Comparison of ENCODE assay signal across 12 cellular contexts in the genomic region with DNA sequence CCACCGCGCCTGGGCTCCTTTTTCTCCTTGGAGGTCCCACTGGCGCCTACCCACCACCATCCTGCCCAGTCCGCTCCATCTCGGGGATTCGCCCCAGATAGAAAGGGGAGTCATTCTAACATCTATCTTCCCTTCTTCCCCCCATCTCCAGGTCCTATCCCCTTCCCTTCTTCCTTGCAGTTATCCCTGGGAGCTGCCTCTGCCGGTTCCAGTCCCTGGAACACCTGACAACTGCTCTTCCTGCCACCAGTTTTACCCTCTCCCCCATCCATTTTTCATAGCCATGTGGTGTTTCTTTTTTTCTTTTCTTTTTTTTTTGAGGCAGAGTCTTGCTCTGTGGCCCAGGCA. TPM values are rescaled to one million over a fixed set of nuclear protein-coding genes. Genes with fewer than 3 reads are reported as not detected.
DNase-seq lines count a peak whose midpoint lies in the region; ATAC-seq, FAIRE-seq and TF ChIP-seq lines count a peak whose summit lies in the region.
"Had no signal": no experiment of that assay in that cellular context is flagged by ENCODE, and none has a peak within 500 bp of the region (broad histone marks: within the 10 kb centered on the region; RNA-seq: fewer than 3 reads in every experiment).

No MANE protein-coding gene starts in this region.

- TF ChIP-seq EP300 in K562 (IDR thresholded peaks at IDR 0.05; ENCODE audit: low read length), result no peak

- peaks cover 13% of the 10 kb centered on the region; the same call in 1 of the 2 replicates for H4K20me1 ChIP-seq in K562 (replicated peaks; ENCODE audit: control insufficient read depth, insufficient read depth, low read length)

- H3K9me3 Mint-ChIP-seq in activated T-cell treated with anti-CD3 and anti-CD28 coated beads, Interleukin-2, amount 50 U/mL, for 72 hours, result no peaks in the 10 kb centered on the region

- H3K27ac ChIP-seq in K562 (ENCODE audit: extremely low read depth, low read depth, low read length) (no peak overlapping the region), mesodermal cell (ENCODE audit: low read depth, low read length, severe bottlenecking) (no peak overlapping the region), tibial artery (peak overlapping the region; percentile 98 to 99)
- H3K27ac ChIP-seq: BLaER1, KMS-11 had no signal

- peak overlapping the region; percentile 84 for H2AFZ ChIP-seq in K562 (ENCODE audit: low read depth, low read length)

- intact Hi-C loops in K562 (cut with micrococcal nuclease), result loop anchor here (2.0 kb wide), 1 partner anchor 73 kb away; no protein-coding TSS in a partner anchor
- intact Hi-C loops in tibial artery (cut with DNase I; ENCODE audit: low total_unique reads), result loop anchor here (5.0 kb wide), 1 partner anchor 44 kb away; no protein-coding TSS in a partner anchor

- peak overlapping the region; percentile 6 to 12; a peak in 1 of 4 replicates for H3K9ac ChIP-seq in K562 (ENCODE audit: insufficient read depth in 1 of 2, low read depth in 2 of 2, low read length in 2 of 2)
- H3K9ac ChIP-seq: BLaER1, KMS-11 had no signal

- TF ChIP-seq RAD21 in K562 (CRISPR knock-in tag; conservative IDR thresholded peaks at IDR 0.05 in 1 of 2, IDR thresholded peaks at IDR 0.05 in 1 of 2), result no peak

- H3K36me3 ChIP-seq in K562 (ENCODE audit: control insufficient read depth, insufficient read depth, low read length), result no peaks in the 10 kb centered on the region
- H3K36me3 ChIP-seq in mesodermal cell (ENCODE audit: control insufficient read depth, insufficient read depth, low read length), result no peaks in the 10 kb centered on the region
- no peaks in the 10 kb centered on the region for H3K36me3 ChIP-seq in tibial artery
- H3K36me3 ChIP-seq: BLaER1 had no signal

- no TSS peak for BruUV-seq in K562 (replicated peaks; lab: Mats Ljungman, UMichigan)

- no peak for DNase-seq in activated T-cell treated with anti-CD3 and anti-CD28 coated beads, Interleukin-2, amount 50 U/mL, for 72 hours
- no peak for DNase-seq in activated T-cell treated with anti-CD3 and anti-CD28 coated beads, Interleukin-2, amount 50 U/mL, for 48 hours
- DNase-seq in K562 (ENCODE audit: extremely low read depth in 1 of 4, low spot score in 3 of 4) (no peak), tibial artery (no peak), dedifferentiated amniotic fluid mesenchymal stem cell (ENCODE audit: extremely low spot score) (no peak), DMS153 (lab: John Stamatoyannopoulos, UW) (no peak)

- peak overlapping the region; percentile 58 to 79 for H3K4me3 Mint-ChIP-seq in activated T-cell treated with anti-CD3 and anti-CD28 coated beads, Interleukin-2, amount 50 U/mL, for 72 hours

- H3K9me3 ChIP-seq in K562 (replicated peaks; ENCODE audit: control insufficient read depth, insufficient read depth, low read depth, low read length) (no peaks in the 10 kb centered on the region), mesodermal cell (ENCODE audit: control insufficient read depth, low read length) (no peaks in the 10 kb centered on the region), tibial artery (no peaks in the 10 kb centered on the region)
- H3K9me3 ChIP-seq: BLaER1 had no signal

- no peaks in the 10 kb centered on the region for H3K9me1 ChIP-seq in K562 (ENCODE audit: control insufficient read depth, insufficient read depth, low read length)

- FAIRE-seq in K562 (lab: Jason Lieb, UNC), result no peak
- FAIRE-seq: colon had no signal

- TF ChIP-seq CTCF in K562 (IDR thresholded peaks at IDR 0.05 in 2 of 3, conservative IDR thresholded peaks at IDR 0.05 in 1 of 3; ENCODE audit: insufficient read depth in 2 of 3, low read depth in 1 of 3, low read length in 3 of 3) (no peak; a peak in 1 of 6 replicates), tibial artery (IDR thresholded peaks at IDR 0.05) (no peak)

- TF ChIP-seq POLR2A in K562 (conservative IDR thresholded peaks at IDR 0.05), result no peak

- POLR2A ChIA-PET in K562 (lab: Yijun Ruan, JAX), result interaction anchor here (0.6 to 1.8 kb wide), 8 partner anchors 11 to 358 kb away, joined by 3 to 11 read pairs (median 4); no protein-coding TSS in a partner anchor

- H3K27me3 Mint-ChIP-seq in activated T-cell treated with anti-CD3 and anti-CD28 coated beads, Interleukin-2, amount 50 U/mL, for 72 hours (ENCODE audit: low read depth), result peaks cover 57% of the 10 kb centered on the region

- ATAC-seq in activated T-cell treated with anti-CD3 and anti-CD28 coated beads, Interleukin-2, amount 50 U/mL, for 72 hours (replicated peaks in 1 of 2), result no peak
- ATAC-seq in K562, result peak; percentile 5
- no peak for ATAC-seq in HG02938 (IDR thresholded peaks at IDR 0.05; ENCODE audit: unreplicated experiment)

- in situ Hi-C loops in K562 (cut with MboI), result no loop called here

- no peaks in the 10 kb centered on the region for H3K36me3 Mint-ChIP-seq in activated T-cell treated with anti-CD3 and anti-CD28 coated beads, Interleukin-2, amount 50 U/mL, for 72 hours (ENCODE audit: insufficient read depth in 2 of 2)

- CTCF ChIA-PET in K562 (lab: Yijun Ruan, JAX; ENCODE audit: low intra/inter-chr PET ratio), result interaction anchor here (0.6 to 1.7 kb wide), 3 partner anchors 30 to 72 kb away, joined by 3 to 8 read pairs (median 7); no protein-coding TSS in a partner anchor

- WGBS in K562 (ENCODE audit: insufficient coverage, low coverage, missing lambda C conversion rate), result 3% methylated on average over 6 of the region's 7 CpGs
- WGBS in mesodermal cell (ENCODE audit: insufficient coverage in 2 of 2), 2 experiments, result 11 to 20% methylated on average over 4 of the region's 7 CpGs

- peaks cover 12 to 43% of the 10 kb centered on the region in 2 experiments for H3K27me3 ChIP-seq in K562 (ENCODE audit: control insufficient read depth in 2 of 2, insufficient read depth in 2 of 2, low read length in 2 of 2)
- H3K27me3 ChIP-seq in tibial artery, result no peaks in the 10 kb centered on the region

- no peaks in the 10 kb centered on the region for H3K79me2 ChIP-seq in K562 (ENCODE audit: control insufficient read depth, insufficient read depth, low read length)

- H3K4me2 ChIP-seq in K562 (ENCODE audit: insufficient read depth, low read length), result peak overlapping the region; percentile 77

- no peak overlapping the region for H3K27ac Mint-ChIP-seq in activated T-cell treated with anti-CD3 and anti-CD28 coated beads, Interleukin-2, amount 50 U/mL, for 72 hours

- peaks cover 15% of the 10 kb centered on the region for H3K4me1 Mint-ChIP-seq in activated T-cell treated with anti-CD3 and anti-CD28 coated beads, Interleukin-2, amount 50 U/mL, for 72 hours (ENCODE audit: low read depth)

- H3K4me1 ChIP-seq in K562 (replicated peaks in 1 of 2; ENCODE audit: control insufficient read depth in 2 of 2, insufficient read depth in 2 of 2, low read length in 2 of 2), result peaks cover 26 to 33% of the 10 kb centered on the region in 2 experiments; a peak in 4 of 5 replicates
- H3K4me1 ChIP-seq in mesodermal cell (ENCODE audit: control insufficient read depth, insufficient read depth, low read length, poor library complexity, severe bottlenecking), result peaks cover 28% of the 10 kb centered on the region
- H3K4me1 ChIP-seq in tibial artery, result peaks cover 22 to 54% (median 42%) of the 10 kb centered on the region in 4 donors

- H3K4me3 ChIP-seq in K562 (peak overlapping the region; percentile 24; the same call in 1 of the 2 replicates), mesodermal cell (ENCODE audit: extremely low read depth, insufficient read depth, low read length, poor library complexity, severe bottlenecking) (peak overlapping the region; percentile 29), tibial artery (peak overlapping the region; percentile 47 to 58)

RNA-seq across cellular contexts. Expression of a gene that starts 12.0 kb away (rescaled TPM):
- under 1 TPM; 0.49 to 0.82 TPM for total RNA-seq in activated T-cell treated with anti-CD3 and anti-CD28 coated beads, Interleukin-2, amount 50 U/mL, for 72 hours
- 0.44 TPM in 1 of 2 replicates, not detected in the other for total RNA-seq in K562 (2011; cell fraction: chromatin; rRNA removed; ENCODE audit: low replicate concordance)
- total RNA-seq in K562 (2011; cell fraction: nucleolus; rRNA removed), result 0.13 and 0.17 TPM in 2 replicates
- total RNA-seq in K562 (2011; cell fraction: nucleoplasm; rRNA removed), result not detected in 2 replicates
- total RNA-seq in K562 (2014; rRNA removed) (0.04 TPM in 1 of 2 replicates, not detected in the other), K562 (2014; rRNA removed; fragmentation: Illumina TruSeq; extraction: Trizol) (not detected in 2 replicates), K562 (2015; rRNA removed; fragmentation: Illumina TruSeq; extraction: Trizol) (0.08 TPM in 1 of 2 replicates, not detected in the other), K562 (2021) (0.54 and 0.60 TPM in 2 replicates)
- polyA plus RNA-seq in K562 (2011; rRNA removed) (0.11 TPM in 1 of 2 replicates, not detected in the other), K562 (2014; fragmentation: Illumina TruSeq; extraction: Trizol) (not detected in 2 replicates), K562 (2014; fragmentation: Nextera tagmentation; extraction: Ambion mirVana) (not detected), K562 (2014; rRNA removed) (0.11 TPM in 1 of 2 replicates, not detected in the other)
- not detected in 2 replicates for polyA plus RNA-seq in K562 (2011; cell fraction: cytosol; rRNA removed)
- polyA plus RNA-seq in K562 (2011; cell fraction: nucleus; rRNA removed), result 0.31 and 0.36 TPM in 2 replicates
- polyA plus RNA-seq in K562 (2012), result 0.37 TPM in 1 of 2 replicates, not detected in the other
- not detected in 2 replicates for polyA minus RNA-seq in K562 (2011; rRNA and poly(A)+ RNA removed)
- polyA minus RNA-seq in K562 (2011; cell fraction: cytosol; rRNA and poly(A)+ RNA removed), result not detected in 2 replicates
- polyA minus RNA-seq in K562 (2011; cell fraction: nucleus; rRNA and poly(A)+ RNA removed), result not detected in 2 replicates
- 7.2 TPM for polyA plus RNA-seq in mesodermal cell (2013, experiment 1 of 2)
- 4.3 TPM for polyA plus RNA-seq in mesodermal cell (2013, experiment 2 of 2)
- total RNA-seq: OCI-LY7 had no signal

RNA-seq across cellular contexts. Expression of a gene that starts 48.3 kb away (rescaled TPM):
- total RNA-seq in activated T-cell treated with anti-CD3 and anti-CD28 coated beads, Interleukin-2, amount 50 U/mL, for 72 hours, result 1 to 10 TPM; 1.0 to 2.3 TPM
- 0.42 and 2.8 TPM in 2 replicates for total RNA-seq in K562 (2011; cell fraction: chromatin; rRNA removed; ENCODE audit: low replicate concordance)
- 1.2 and 2.5 TPM in 2 replicates for total RNA-seq in K562 (2011; cell fraction: nucleolus; rRNA removed)
- total RNA-seq in K562 (2011; cell fraction: nucleoplasm; rRNA removed), result 0.31 and 0.44 TPM in 2 replicates
- total RNA-seq in K562 (2014; rRNA removed) (0.23 and 0.33 TPM in 2 replicates), K562 (2014; rRNA removed; fragmentation: Illumina TruSeq; extraction: Trizol) (0.04 TPM in 1 of 2 replicates, not detected in the other), K562 (2015; rRNA removed; fragmentation: Illumina TruSeq; extraction: Trizol) (0.22 and 0.23 TPM in 2 replicates), K562 (2021) (0.22 and 0.34 TPM in 2 replicates)
- polyA plus RNA-seq in K562 (2011; rRNA removed) (0.14 and 0.38 TPM in 2 replicates), K562 (2014; fragmentation: Illumina TruSeq; extraction: Trizol) (0.07 and 0.11 TPM in 2 replicates), K562 (2014; fragmentation: Nextera tagmentation; extraction: Ambion mirVana) (not detected), K562 (2014; rRNA removed) (0.18 and 0.20 TPM in 2 replicates)
- polyA plus RNA-seq in K562 (2011; cell fraction: cytosol; rRNA removed), result 0.27 and 0.35 TPM in 2 replicates
- polyA plus RNA-seq in K562 (2011; cell fraction: nucleus; rRNA removed), result 2.0 and 3.4 TPM in 2 replicates
- polyA plus RNA-seq in K562 (2012), result 0.17 and 0.54 TPM in 2 replicates
- polyA minus RNA-seq in K562 (2011; rRNA and poly(A)+ RNA removed), result 0.09 and 0.53 TPM in 2 replicates
- 1.2 TPM in 1 of 2 replicates, not detected in the other for polyA minus RNA-seq in K562 (2011; cell fraction: cytosol; rRNA and poly(A)+ RNA removed)
- polyA minus RNA-seq in K562 (2011; cell fraction: nucleus; rRNA and poly(A)+ RNA removed), result 0.67 and 1.7 TPM in 2 replicates
- polyA plus RNA-seq in mesodermal cell (2013, experiment 1 of 2), result 24.5 TPM
- polyA plus RNA-seq in mesodermal cell (2013, experiment 2 of 2), result 18.7 TPM

Comparison
In these comparisons a context has a peak if more than half of its experiments do, and no peak if none do; other contexts are left out.
1. H3K27ac ChIP-seq: peak in tibial artery (2 of 2); none in K562 (single experiment) and mesodermal cell (single experiment).
2. Peak in every context shown above with its lines, with median percentiles within 50 percentile points of each other: H3K4me3 ChIP-seq.